Comparison of ENCODE assay signal across 9 cellular contexts in the genomic region with DNA sequence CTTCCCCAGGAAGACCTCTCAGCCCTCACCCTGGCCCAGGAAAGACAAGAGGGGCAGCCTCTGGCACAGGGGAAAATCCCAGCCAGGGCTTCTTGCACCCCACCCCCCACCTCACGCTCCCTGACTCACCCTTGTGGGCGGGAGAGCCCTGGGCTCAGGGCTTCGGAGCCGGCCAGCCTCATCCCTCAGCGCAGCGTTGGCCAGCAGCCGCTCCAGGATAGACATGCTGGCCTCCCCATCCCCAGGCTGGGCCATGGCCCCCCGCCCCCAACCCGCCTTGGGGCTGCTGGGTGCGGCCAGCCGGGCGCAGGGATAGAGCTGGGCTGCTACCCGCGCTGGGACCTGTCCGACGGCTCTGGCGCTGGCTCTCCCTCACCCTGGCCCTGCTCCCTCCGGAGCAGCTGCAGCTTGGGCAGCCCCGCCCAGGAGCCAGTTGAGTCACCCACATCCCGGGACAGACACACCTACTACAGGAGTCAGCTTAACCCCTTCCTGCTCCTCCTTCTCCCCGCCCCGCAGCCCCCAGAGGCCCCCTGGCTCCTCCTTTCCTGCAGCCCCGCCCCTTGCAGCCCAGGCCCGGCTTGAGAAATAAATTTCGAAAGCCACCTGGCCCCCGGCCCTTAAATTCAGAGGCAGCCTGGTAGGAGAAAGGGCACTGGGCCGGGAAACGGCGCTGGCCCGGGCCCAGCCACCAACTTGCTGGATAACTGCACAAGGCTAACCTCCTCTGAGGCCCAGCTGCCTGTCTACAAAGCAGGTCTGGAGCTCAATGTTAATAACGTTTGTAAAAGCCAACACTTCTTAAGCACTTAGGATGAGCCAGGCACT. TPM values are rescaled to one million over a fixed set of nuclear protein-coding genes. Genes with fewer than 3 reads are reported as not detected.
A peak's percentile ranks its signal among the peaks of the same experiment; 100 is the strongest.
DNase-seq lines count a peak whose midpoint lies in the region; ATAC-seq, FAIRE-seq and TF ChIP-seq lines count a peak whose summit lies in the region.
"Had no signal": no experiment of that assay in that cellular context is flagged by ENCODE, and none has a peak within 500 bp of the region (broad histone marks: within the 10 kb centered on the region; RNA-seq: fewer than 3 reads in every experiment).

No MANE protein-coding gene starts in this region.

- H2AFZ ChIP-seq in osteoblast (ENCODE audit: low read length): peak overlapping the region; percentile 9

- H4K20me1 ChIP-seq in osteoblast (ENCODE audit: insufficient read depth, low read length): peaks cover 65% of the 10 kb centered on the region

- H3K4me3 ChIP-seq in CD4-positive, CD25-positive, alpha-beta regulatory T cell (ENCODE audit: low read depth, low read length): no peak overlapping the region
- H3K4me3 ChIP-seq in osteoblast (ENCODE audit: insufficient read depth, low read length) (peak overlapping the region; percentile 70), upper lobe of right lung (peak overlapping the region; percentile 51)

- H3K4me1 Mint-ChIP-seq in CD4-positive, CD25-positive, alpha-beta regulatory T cell: peaks cover 5 to 25% (median 10%) of the 10 kb centered on the region in 4 donors
- peaks cover 4% of the 10 kb centered on the region for H3K4me1 Mint-ChIP-seq in activated naive CD4-positive, alpha-beta T cell treated with anti-CD3 and anti-CD28 coated beads, Interleukin-2, amount 50 U/mL, for 24 hours

- intact Hi-C loops in upper lobe of right lung (cut with DNase I): no loop called here

- no peaks in the 10 kb centered on the region for H3K27me3 Mint-ChIP-seq in CD4-positive, CD25-positive, alpha-beta regulatory T cell
- H3K27me3 Mint-ChIP-seq in activated naive CD4-positive, alpha-beta T cell treated with anti-CD3 and anti-CD28 coated beads, Interleukin-2, amount 50 U/mL, for 24 hours: no peaks in the 10 kb centered on the region

- TF ChIP-seq CTCF in osteoblast (IDR thresholded peaks at IDR 0.05; ENCODE audit: extremely low read depth, low read depth, low read length): no peak
- TF ChIP-seq CTCF in upper lobe of right lung (IDR thresholded peaks at IDR 0.05): no peak

- peaks cover 13% of the 10 kb centered on the region for H3K4me1 ChIP-seq in CD4-positive, CD25-positive, alpha-beta regulatory T cell (ENCODE audit: control insufficient read depth, insufficient read depth, low read length, poor library complexity, severe bottlenecking)
- H3K4me1 ChIP-seq in osteoblast (ENCODE audit: insufficient read depth, low read length): peaks cover 23% of the 10 kb centered on the region
- peaks cover 74% of the 10 kb centered on the region for H3K4me1 ChIP-seq in upper lobe of right lung

- H3K4me2 ChIP-seq in osteoblast (ENCODE audit: insufficient read depth, low read length): peak overlapping the region; percentile 91

- peaks cover 62% of the 10 kb centered on the region for H3K79me2 ChIP-seq in osteoblast (ENCODE audit: insufficient read depth, low read length)

- H3K27ac ChIP-seq in CD4-positive, CD25-positive, alpha-beta regulatory T cell (ENCODE audit: insufficient read depth, low read length, poor library complexity, severe bottlenecking): no peak overlapping the region
- H3K27ac ChIP-seq in osteoblast (ENCODE audit: low read depth, low read length) (peak overlapping the region; percentile 87), upper lobe of right lung (peak overlapping the region; percentile 78)

- peak overlapping the region; percentile 52 to 68 (median 60) for H3K4me3 Mint-ChIP-seq in CD4-positive, CD25-positive, alpha-beta regulatory T cell
- peak overlapping the region; percentile 38 for H3K4me3 Mint-ChIP-seq in activated naive CD4-positive, alpha-beta T cell treated with anti-CD3 and anti-CD28 coated beads, Interleukin-2, amount 50 U/mL, for 24 hours

- no peaks in the 10 kb centered on the region for H3K27me3 ChIP-seq in CD4-positive, CD25-positive, alpha-beta regulatory T cell (ENCODE audit: control insufficient read depth, insufficient read depth, low read length)
- no peaks in the 10 kb centered on the region for H3K27me3 ChIP-seq in osteoblast (ENCODE audit: insufficient read depth, low read length)
- no peaks in the 10 kb centered on the region for H3K27me3 ChIP-seq in upper lobe of right lung

- no peaks in the 10 kb centered on the region for H3K9me3 ChIP-seq in CD4-positive, CD25-positive, alpha-beta regulatory T cell (ENCODE audit: control insufficient read depth in 2 of 2, low read length in 2 of 2)
- H3K9me3 ChIP-seq in osteoblast (ENCODE audit: low read depth, low read length) (no peaks in the 10 kb centered on the region), upper lobe of right lung (no peaks in the 10 kb centered on the region)

- H3K27ac Mint-ChIP-seq in CD4-positive, CD25-positive, alpha-beta regulatory T cell: no peak overlapping the region
- no peak overlapping the region for H3K27ac Mint-ChIP-seq in activated naive CD4-positive, alpha-beta T cell treated with anti-CD3 and anti-CD28 coated beads, Interleukin-2, amount 50 U/mL, for 24 hours

- peak; percentile 54 for FAIRE-seq in RCC 7860 (lab: Jason Lieb, UNC)

- peak; percentile 17 to 90 (median 23) for DNase-seq in CD4-positive, CD25-positive, alpha-beta regulatory T cell
- DNase-seq in RCC 7860 (ENCODE audit: low spot score) (peak; percentile 90), globus pallidus (ENCODE audit: low spot score) (peak; percentile 54), osteoblast (ENCODE audit: insufficient read length, low spot score, missing footprints) (peak; percentile 100), upper lobe of right lung (peak; percentile 95)

- H3K36me3 Mint-ChIP-seq in CD4-positive, CD25-positive, alpha-beta regulatory T cell: peaks cover 18% of the 10 kb centered on the region
- peaks cover 10% of the 10 kb centered on the region for H3K36me3 Mint-ChIP-seq in activated naive CD4-positive, alpha-beta T cell treated with anti-CD3 and anti-CD28 coated beads, Interleukin-2, amount 50 U/mL, for 24 hours

- H3K9me3 Mint-ChIP-seq in CD4-positive, CD25-positive, alpha-beta regulatory T cell: no peaks in the 10 kb centered on the region
- H3K9me3 Mint-ChIP-seq in activated naive CD4-positive, alpha-beta T cell treated with anti-CD3 and anti-CD28 coated beads, Interleukin-2, amount 50 U/mL, for 24 hours: no peaks in the 10 kb centered on the region

- peaks cover 6% of the 10 kb centered on the region for H3K36me3 ChIP-seq in CD4-positive, CD25-positive, alpha-beta regulatory T cell (ENCODE audit: control insufficient read depth, insufficient read depth, low read length)
- H3K36me3 ChIP-seq in osteoblast (ENCODE audit: insufficient read depth, low read length) (peaks cover 81% of the 10 kb centered on the region), upper lobe of right lung (peaks cover 62% of the 10 kb centered on the region)

- peak; percentile 77 to 83 for ATAC-seq in CD4-positive, CD25-positive, alpha-beta regulatory T cell (ENCODE audit: low read depth in 2 of 2)
- peak; percentile 99 for ATAC-seq in GM19438 (IDR thresholded peaks at IDR 0.05; ENCODE audit: low read depth, unreplicated experiment)
- peak; percentile 98 for ATAC-seq in HG03460 (IDR thresholded peaks at IDR 0.05; ENCODE audit: unreplicated experiment)
- peak; percentile 95 for ATAC-seq in upper lobe of right lung

RNA-seq across cellular contexts. Expression of gene TNKS1BP1, which starts 13.4 kb away (rescaled TPM):
- total RNA-seq in CD4-positive, CD25-positive, alpha-beta regulatory T cell: 16.3 TPM
- 1 to 10 TPM; 1.5 to 4.5 (median 2.0) TPM for polyA plus RNA-seq in CD4-positive, CD25-positive, alpha-beta regulatory T cell
- total RNA-seq in osteoblast (71.6 and 74.6 TPM in 2 replicates), upper lobe of right lung (189 TPM)

RNA-seq across cellular contexts. Expression of gene SSRP1, which starts 24.4 kb away (rescaled TPM):
- total RNA-seq in CD4-positive, CD25-positive, alpha-beta regulatory T cell: 54.6 TPM
- 10 to 100 TPM; 20.5 to 29.5 (median 27.2) TPM for polyA plus RNA-seq in CD4-positive, CD25-positive, alpha-beta regulatory T cell
- total RNA-seq in osteoblast: 55.4 and 58.0 TPM in 2 replicates
- total RNA-seq in upper lobe of right lung: 64.7 TPM

RNA-seq across cellular contexts. Expression of gene P2RX3, which starts 26.8 kb away (rescaled TPM):
- total RNA-seq in CD4-positive, CD25-positive, alpha-beta regulatory T cell: not detected
- not detected for polyA plus RNA-seq in CD4-positive, CD25-positive, alpha-beta regulatory T cell
- total RNA-seq in osteoblast (not detected in 2 replicates), upper lobe of right lung (not detected)
- total RNA-seq: T-helper 2 cell treated with Interferon-gamma antibody and Interleukin-4, amounts not matched to agents 100 ng/mL and 5 ng/mL, for 36 hours had no signal

Comparison
In these comparisons a context has a peak if more than half of its experiments do, and no peak if none do; other contexts are left out.
1. DNase-seq: peak in every context shown above with its lines; median percentile 100 in osteoblast; 95 in upper lobe of right lung; 90 in RCC 7860; 54 in globus pallidus; 23 in CD4-positive, CD25-positive, alpha-beta regulatory T cell.